Comparison of ENCODE assay signal across 1 cellular context in genomic region chr6:36683656-36684446, GRCh38.
A peak's percentile ranks its signal among the peaks of the same experiment; 100 is the strongest.
TF ChIP-seq lines count a peak whose summit lies in the region.

No MANE protein-coding gene starts in this region.

TF ChIP-seq in HepG2, 621 proteins besides CTCF, POLR2A, EP300 and RAD21 (continued from another document and continues in another):
- TF ChIP-seq GPBP1L1 (CRISPR knock-in tag; IDR thresholded peaks at IDR 0.05) (no peak), REST (IDR thresholded peaks at IDR 0.05; ENCODE audit: borderline replicate concordance in 1 of 2, low read depth in 1 of 2, low read length in 2 of 2) (peak in 1 of 2 experiments; percentile 85; a peak in 2 of 4 replicates), ZNF564 (CRISPR knock-in tag; IDR thresholded peaks at IDR 0.05) (peak; percentile 90; the same call in 1 of the 2 replicates), DMTF1 (CRISPR knock-in tag; IDR thresholded peaks at IDR 0.05) (peak; percentile 84; the same call in 1 of the 2 replicates), RNF219 (CRISPR knock-in tag; IDR thresholded peaks at IDR 0.05) (no peak), ZNF878 (CRISPR knock-in tag; IDR thresholded peaks at IDR 0.05) (peak; percentile 85; the same call in 1 of the 2 replicates), PBX3 (CRISPR knock-in tag; IDR thresholded peaks at IDR 0.05; ENCODE audit: borderline replicate concordance) (no peak), E2F1 (CRISPR knock-in tag; IDR thresholded peaks at IDR 0.05) (no peak), CREB3 (CRISPR knock-in tag; IDR thresholded peaks at IDR 0.05) (no peak), XBP1 (CRISPR knock-in tag; IDR thresholded peaks at IDR 0.05) (no peak), THRA (CRISPR knock-in tag; IDR thresholded peaks at IDR 0.05; ENCODE audit: borderline replicate concordance) (peak; percentile 85), JUN (CRISPR knock-in tag; IDR thresholded peaks at IDR 0.05) (peak; percentile 78; the same call in 1 of the 2 replicates), IRX3 (CRISPR knock-in tag; IDR thresholded peaks at IDR 0.05; ENCODE audit: borderline replicate concordance, low read depth) (peak; percentile 100), ZNF746 (CRISPR knock-in tag; IDR thresholded peaks at IDR 0.05) (peak; percentile 50; the same call in 1 of the 2 replicates), ATF5 (CRISPR knock-in tag; IDR thresholded peaks at IDR 0.05; ENCODE audit: low read depth) (no peak), TERF1 (CRISPR knock-in tag; IDR thresholded peaks at IDR 0.05) (no peak), ZNF547 (CRISPR knock-in tag; IDR thresholded peaks at IDR 0.05) (peak; percentile 96; the same call in 1 of the 2 replicates), ELF3 (CRISPR knock-in tag; IDR thresholded peaks at IDR 0.05) (peak; percentile 62), ZNF180 (CRISPR knock-in tag; IDR thresholded peaks at IDR 0.05; ENCODE audit: borderline replicate concordance, low read depth) (no peak), ZBTB33 (CRISPR knock-in tag; IDR thresholded peaks at IDR 0.05) (peak; percentile 94), ZNF30 (CRISPR knock-in tag; IDR thresholded peaks at IDR 0.05) (peak; percentile 86), STAG1 (CRISPR knock-in tag; IDR thresholded peaks at IDR 0.05) (no peak), ZNF468 (CRISPR knock-in tag; IDR thresholded peaks at IDR 0.05) (peak; percentile 96), ELF1 (CRISPR knock-in tag; IDR thresholded peaks at IDR 0.05) (peak; percentile 32; the same call in 1 of the 2 replicates), THAP7 (CRISPR knock-in tag; IDR thresholded peaks at IDR 0.05) (peak; percentile 5; the same call in 1 of the 2 replicates), ZNF740 (CRISPR knock-in tag; IDR thresholded peaks at IDR 0.05) (0 out of 2 replicates have a peak, but pooled peaks have one; percentile 67), ZNF614 (CRISPR knock-in tag; IDR thresholded peaks at IDR 0.05; ENCODE audit: borderline replicate concordance) (no peak), THYN1 (CRISPR knock-in tag; IDR thresholded peaks at IDR 0.05; ENCODE audit: borderline replicate concordance, low read depth) (0 out of 2 replicates have a peak, but pooled peaks have one; percentile 83), NCOR1 (IDR thresholded peaks at IDR 0.05; ENCODE audit: borderline replicate concordance, low read length) (peak; percentile 94), ZNF556 (CRISPR knock-in tag; IDR thresholded peaks at IDR 0.05; ENCODE audit: borderline replicate concordance) (peak; percentile 94), SALL2 (CRISPR knock-in tag; IDR thresholded peaks at IDR 0.05) (peak; percentile 76; the same call in 1 of the 2 replicates), ZNF326 (CRISPR knock-in tag; IDR thresholded peaks at IDR 0.05; ENCODE audit: borderline replicate concordance) (0 out of 2 replicates have a peak, but pooled peaks have one; percentile 14), REL (CRISPR knock-in tag; conservative IDR thresholded peaks at IDR 0.05) (peak; percentile 90; the same call in 1 of the 2 replicates), ZNF672 (CRISPR knock-in tag; IDR thresholded peaks at IDR 0.05) (peak; percentile 71; the same call in 1 of the 2 replicates), ZNF703 (CRISPR knock-in tag; IDR thresholded peaks at IDR 0.05; ENCODE audit: borderline replicate concordance) (peak; percentile 100), HMG20B (CRISPR knock-in tag; conservative IDR thresholded peaks at IDR 0.05) (peak; percentile 98), NR2C2 (CRISPR knock-in tag; IDR thresholded peaks at IDR 0.05; ENCODE audit: borderline replicate concordance) (peak; percentile 81), ZNF136 (CRISPR knock-in tag; IDR thresholded peaks at IDR 0.05; ENCODE audit: low read depth) (no peak; the same call in 1 of the 2 replicates), TCF12 (IDR thresholded peaks at IDR 0.05) (no peak), TCF12 (CRISPR knock-in tag; IDR thresholded peaks at IDR 0.05) (peak; percentile 99)
